8 cellular contexts compared by ENCODE assay signal in genomic region chr5:43039115-43039467, GRCh38. TPM values are rescaled to one million over a fixed set of nuclear protein-coding genes. Genes with fewer than 3 reads are reported as not detected.
A peak's percentile ranks its signal among the peaks of the same experiment; 100 is the strongest.
DNase-seq lines count a peak whose midpoint lies in the region; ATAC-seq and TF ChIP-seq lines count a peak whose summit lies in the region.

No MANE protein-coding gene starts in this region.

- no peak for TF ChIP-seq CTCF in AG09309 (IDR thresholded peaks at IDR 0.05; ENCODE audit: control insufficient read depth, insufficient read depth, low read depth, low read length, missing control alignments)
- no peak for TF ChIP-seq CTCF in coronary artery (IDR thresholded peaks at IDR 0.05)
- no peak for TF ChIP-seq CTCF in natural killer cell (IDR thresholded peaks at IDR 0.05)

- intact Hi-C loops in natural killer cell (cut with micrococcal nuclease) = loop anchor here (2.0 kb wide), 1 partner anchor 66 kb away; no protein-coding TSS in a partner anchor

- no peak for ATAC-seq in natural killer cell
- ATAC-seq in HG03439 (IDR thresholded peaks at IDR 0.05; ENCODE audit: unreplicated experiment) = no peak

- peaks cover 73 to 83% of the 10 kb centered on the region in 2 donors for H3K4me1 Mint-ChIP-seq in natural killer cell

- H3K4me3 ChIP-seq in AG09309 (ENCODE audit: control insufficient read depth, low read depth, low read length) (peak overlapping the region; percentile 73), coronary artery (peak overlapping the region; percentile 84)

- H3K27me3 Mint-ChIP-seq in natural killer cell (ENCODE audit: low read depth in 2 of 2) = no peaks in the 10 kb centered on the region

- peak overlapping the region; percentile 92 to 96 for H3K27ac Mint-ChIP-seq in natural killer cell

- H3K4me3 Mint-ChIP-seq in natural killer cell = peak overlapping the region; percentile 93

- H3K27ac ChIP-seq in KOPT-K1 (ENCODE audit: low read depth, low read length, poor library complexity, severe bottlenecking) = peak overlapping the region; percentile 96
- peak overlapping the region; percentile 73 to 98 for H3K27ac ChIP-seq in coronary artery

- no peak for DNase-seq in AG09309 (ENCODE audit: low read depth)
- no peak for DNase-seq in coronary artery (ENCODE audit: low spot score)
- DNase-seq in natural killer cell = no peak
- no peak for DNase-seq in dermis blood vessel endothelial cell
- no peak for DNase-seq in DMS53 (lab: John Stamatoyannopoulos, UW)
- no peak for DNase-seq in DMS 273 (lab: John Stamatoyannopoulos, UW; ENCODE audit: unreplicated experiment)

- no peaks in the 10 kb centered on the region for H3K36me3 Mint-ChIP-seq in natural killer cell

- H3K36me3 ChIP-seq in KOPT-K1 (ENCODE audit: insufficient read depth, low read length) = no peaks in the 10 kb centered on the region

- no peaks in the 10 kb centered on the region for H3K9me3 Mint-ChIP-seq in natural killer cell

- H3K9me3 ChIP-seq in KOPT-K1 (ENCODE audit: insufficient read depth, low read length, poor library complexity, severe bottlenecking) = no peaks in the 10 kb centered on the region

RNA-seq across cellular contexts. Expression of gene ANXA2R, which starts 1.0 kb away (rescaled TPM):
- total RNA-seq in natural killer cell = 10 to 100 TPM; 34.3 to 55.2 (median 38.0) TPM
- total RNA-seq in dermis blood vessel endothelial cell = 7.7 and 7.8 TPM in 2 replicates
